1 cellular context compared by ENCODE assay signal in the genomic region with DNA sequence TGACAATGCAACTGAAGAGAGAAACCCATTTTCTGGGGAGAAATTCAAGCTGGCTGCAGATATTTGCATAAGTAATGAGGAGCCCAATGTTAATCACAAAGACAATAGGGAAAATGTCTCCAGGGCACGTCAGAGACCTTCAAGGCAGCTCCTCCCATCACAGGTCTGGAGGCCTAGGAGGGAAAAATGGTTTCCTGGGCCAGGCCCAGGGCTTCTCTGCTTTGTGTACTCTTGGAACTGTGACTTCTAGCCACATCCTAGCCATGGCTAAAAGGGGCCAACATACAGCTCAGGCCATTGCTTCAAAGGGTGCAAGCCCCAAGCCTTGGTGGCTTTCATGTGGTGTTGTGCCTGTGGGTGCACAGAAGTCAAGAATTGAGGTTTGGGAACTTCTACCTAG.
TF ChIP-seq lines count a peak whose summit lies in the region.
"Not testable (repeated sequence)": the region's sequence is repeated elsewhere in the genome, so short reads cannot be mapped to it uniquely, and the experiment has no call there.

No MANE protein-coding gene starts in this region.

- not testable (repeated sequence) for H3K4me3 ChIP-seq in HEK293 (ENCODE audit: low read depth, low read length)

- POLR2A ChIA-PET in HEK293 (lab: Yijun Ruan, JAX), result not testable (repeated sequence)

- TF ChIP-seq CTCF in HEK293 (tag by site-specific recombination; IDR thresholded peaks at IDR 0.05), result not testable (repeated sequence)

- H3K27ac ChIP-seq in HEK293 (ENCODE audit: extremely low read depth, low read depth, low read length), result not testable (repeated sequence)

- not testable (repeated sequence) for H3K4me1 ChIP-seq in HEK293 (ENCODE audit: control insufficient read depth, insufficient read depth, low read length)

- CTCF ChIA-PET in HEK293 (lab: Yijun Ruan, JAX), result not testable (repeated sequence)

- not testable (repeated sequence) for H3K36me3 ChIP-seq in HEK293 (ENCODE audit: control insufficient read depth in 2 of 2, insufficient read depth in 1 of 2, low read length in 2 of 2)

- not testable (repeated sequence) for H3K9me3 ChIP-seq in HEK293 (ENCODE audit: control insufficient read depth, insufficient read depth, low read depth, low read length)

TF ChIP-seq in HEK293, 187 proteins besides CTCF, POLR2A, EP300 and RAD21:
- TF ChIP-seq ZNF585B (tag by site-specific recombination; IDR thresholded peaks at IDR 0.05), result peak; percentile 93
